In the genomic region with DNA sequence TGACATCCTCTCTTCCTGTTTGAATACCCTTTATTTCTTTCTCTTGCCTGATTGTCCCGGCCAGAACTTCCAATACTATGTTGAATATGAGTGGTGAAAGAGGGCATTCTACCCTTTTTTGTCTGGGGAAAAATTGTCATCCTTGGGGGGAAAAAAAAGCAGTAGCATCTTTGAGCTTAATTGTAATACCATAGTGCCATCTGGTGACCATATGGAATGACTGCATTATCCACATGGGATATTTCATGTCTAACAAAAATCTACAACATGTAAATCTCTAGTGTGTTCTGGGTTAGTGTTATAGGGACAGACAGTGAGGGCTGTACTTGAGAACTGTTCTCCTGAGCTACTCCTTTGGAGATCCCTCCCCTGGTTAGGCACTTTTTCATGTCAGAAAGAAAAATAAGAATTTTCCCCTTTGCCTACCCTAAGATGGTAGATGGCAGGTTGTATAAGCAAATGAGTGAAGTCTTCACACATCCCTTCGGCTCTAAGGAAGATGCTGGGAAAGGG, we compare ENCODE assay signal across 10 cellular contexts. TPM values are rescaled to one million over a fixed set of nuclear protein-coding genes. Genes with fewer than 3 reads are reported as not detected.
A peak's percentile ranks its signal among the peaks of the same experiment; 100 is the strongest.
DNase-seq lines count a peak whose midpoint lies in the region; TF ChIP-seq lines count a peak whose summit lies in the region.
"Had no signal": no experiment of that assay in that cellular context is flagged by ENCODE, and none has a peak within 500 bp of the region (broad histone marks: within the 10 kb centered on the region; RNA-seq: fewer than 3 reads in every experiment).

No MANE protein-coding gene starts in this region.

- intact Hi-C loops in Calu3 (cut with micrococcal nuclease; ENCODE audit: unreplicated experiment) = loop anchor here (1.0 to 5.0 kb wide), 4 partner anchors 77 to 792 kb away; no protein-coding TSS in a partner anchor

- no peaks in the 10 kb centered on the region for H3K27me3 Mint-ChIP-seq in Calu3 (ENCODE audit: unreplicated experiment)

- CTCF ChIA-PET in Calu3 (lab: Charles Lee) = interaction anchor here (0.6 to 1.0 kb wide), 4 partner anchors 253 to 407 kb away, joined by 3 to 10 read pairs (median 4); no protein-coding TSS in a partner anchor

- no TSS peak for BruUV-seq in Calu3 (replicated peaks; lab: Mats Ljungman, UMichigan)

- peak; percentile 53 for TF ChIP-seq CTCF in epithelial cell of proximal tubule (conservative IDR thresholded peaks at IDR 0.05; ENCODE audit: low read depth, low read length)
- no peak for TF ChIP-seq CTCF in Calu3 (IDR thresholded peaks at IDR 0.05; ENCODE audit: unreplicated experiment)

- H3K27ac Mint-ChIP-seq in Calu3 (ENCODE audit: unreplicated experiment) = no peak overlapping the region
- H3K27ac Mint-ChIP-seq: CD4-positive, CD25-positive, alpha-beta regulatory T cell had no signal

- H3K4me3 ChIP-seq in epithelial cell of proximal tubule (ENCODE audit: low read depth, low read length) = no peak overlapping the region
- H3K4me3 ChIP-seq: SJSA1 had no signal

- no peak overlapping the region for H3K4me3 Mint-ChIP-seq in Calu3 (ENCODE audit: low read depth, unreplicated experiment)
- H3K4me3 Mint-ChIP-seq: CD4-positive, CD25-positive, alpha-beta regulatory T cell had no signal

- H3K4me1 Mint-ChIP-seq in Calu3 (ENCODE audit: low read depth, unreplicated experiment) = no peaks in the 10 kb centered on the region
- H3K4me1 Mint-ChIP-seq: CD4-positive, CD25-positive, alpha-beta regulatory T cell had no signal

- no peaks in the 10 kb centered on the region for H3K9me3 Mint-ChIP-seq in Calu3 (ENCODE audit: low read depth, unreplicated experiment)

- H3K36me3 Mint-ChIP-seq in Calu3 (ENCODE audit: insufficient read depth, unreplicated experiment) = no peaks in the 10 kb centered on the region
- H3K36me3 Mint-ChIP-seq: CD4-positive, CD25-positive, alpha-beta regulatory T cell had no signal

- DNase-seq in NCI-H2107 treated with DMSO at 0.1 percent for 48 hours (lab: John Stamatoyannopoulos, UW; ENCODE audit: unreplicated experiment) (peak; percentile 11), NCI-H2107 (lab: John Stamatoyannopoulos, UW) (no peak), NCI-H2227 treated with DMSO at 0.1 percent for 48 hours (lab: John Stamatoyannopoulos, UW) (peak; percentile 31), epithelial cell of proximal tubule (ENCODE audit: low read depth) (no peak), stromal cell of bone marrow (ENCODE audit: low read depth) (peak; percentile 2), Calu3 (no peak), 8988T (no peak), GDM1 (lab: John Stamatoyannopoulos, UW) (no peak)

RNA-seq across cellular contexts. Expression of gene CAPN6, which starts 26.0 kb away (rescaled TPM):
- total RNA-seq in epithelial cell of proximal tubule = 0.36 and 1.2 TPM in 2 replicates
- total RNA-seq in Calu3 (2022) = 0.09 and 0.27 TPM in 2 replicates
- total RNA-seq: CD4-positive, CD25-positive, alpha-beta regulatory T cell had no signal

Comparison
In these comparisons a context has a peak if more than half of its experiments do, and no peak if none do; other contexts are left out.
1. DNase-seq: peak in NCI-H2107 treated with DMSO at 0.1 percent for 48 hours (single experiment), NCI-H2227 treated with DMSO at 0.1 percent for 48 hours (single experiment) and stromal cell of bone marrow (single experiment); none in NCI-H2107 (single experiment), epithelial cell of proximal tubule (single experiment), Calu3 (single experiment), 8988T (single experiment) and GDM1 (single experiment).